In the genomic region with DNA sequence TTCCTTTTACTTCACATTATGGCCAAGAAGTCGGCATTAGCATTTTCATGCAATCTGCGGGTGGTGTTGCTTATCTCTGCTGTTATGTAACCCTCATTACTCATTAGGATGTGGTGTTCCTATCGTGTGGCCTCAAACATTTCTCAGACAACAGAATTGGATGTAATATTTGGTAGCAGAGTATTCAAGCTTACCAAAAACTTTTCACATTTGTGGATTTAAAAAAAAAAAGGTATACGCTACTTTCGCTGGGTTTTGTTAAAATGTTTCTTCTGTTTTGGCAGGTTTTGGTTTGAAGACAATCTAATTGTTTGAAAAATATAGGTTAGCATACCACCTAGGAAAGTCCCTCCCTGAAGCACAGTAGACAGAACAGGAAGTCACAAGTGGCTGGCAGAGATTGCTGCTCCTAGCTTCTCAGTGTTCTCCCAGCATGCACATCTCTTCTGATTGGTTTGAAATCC, we compare ENCODE assay signal across 10 cellular contexts.
A peak's percentile ranks its signal among the peaks of the same experiment; 100 is the strongest.
DNase-seq lines count a peak whose midpoint lies in the region; ATAC-seq and TF ChIP-seq lines count a peak whose summit lies in the region.
"Had no signal": no experiment of that assay in that cellular context is flagged by ENCODE, and none has a peak within 500 bp of the region (broad histone marks: within the 10 kb centered on the region; RNA-seq: fewer than 3 reads in every experiment).

No MANE protein-coding gene starts in this region.

- peak overlapping the region; percentile 13 to 82 (median 46) for H3K4me3 Mint-ChIP-seq in naive thymus-derived CD8-positive, alpha-beta T cell

- no peaks in the 10 kb centered on the region for H3K36me3 Mint-ChIP-seq in naive thymus-derived CD8-positive, alpha-beta T cell

- H3K36me3 ChIP-seq in tibial artery, result no peaks in the 10 kb centered on the region
- no peaks in the 10 kb centered on the region for H3K36me3 ChIP-seq in stomach
- H3K36me3 ChIP-seq: thoracic aorta had no signal

- H3K27ac Mint-ChIP-seq in naive thymus-derived CD8-positive, alpha-beta T cell, result peak overlapping the region; percentile 47 to 94 (median 84)

- TF ChIP-seq EP300 in stomach (IDR thresholded peaks at IDR 0.05), result no peak

- peak; percentile 84 for ATAC-seq in GM18909 (IDR thresholded peaks at IDR 0.05; ENCODE audit: poor library complexity, unreplicated experiment)
- ATAC-seq in HG03457 (IDR thresholded peaks at IDR 0.05; ENCODE audit: unreplicated experiment), result peak; percentile 87
- peak; percentile 97 to 99 for ATAC-seq in naive thymus-derived CD8-positive, alpha-beta T cell
- ATAC-seq in GM18873 (IDR thresholded peaks at IDR 0.05; ENCODE audit: low FRiP score, unreplicated experiment), result no peak

- intact Hi-C loops in tibial artery (cut with DNase I; ENCODE audit: low total_unique reads) (no loop called here), stomach (cut with DNase I; ENCODE audit: low total_unique reads) (no loop called here), head of caudate nucleus (cut with DNase I) (no loop called here)

- H3K4me3 ChIP-seq in tibial artery (no peak overlapping the region), stomach (no peak overlapping the region)
- H3K4me3 ChIP-seq: dorsolateral prefrontal cortex, thoracic aorta had no signal

- 33 to 45% (median 38%) methylated on average over 5 of the region's 5 CpGs for WGBS in stomach, 5 donors

- peak; percentile 11 for DNase-seq in activated T-cell treated with anti-CD3 and anti-CD28 coated beads for 4 hours
- peak in 8 of 10 donors; percentile 6 to 60 (median 32) for DNase-seq in naive thymus-derived CD8-positive, alpha-beta T cell
- DNase-seq in tibial artery, result no peak
- no peak for DNase-seq in stomach
- no peak for DNase-seq in head of caudate nucleus
- DNase-seq: dorsolateral prefrontal cortex had no signal

- peaks cover 19 to 45% (median 24%) of the 10 kb centered on the region in 4 donors for H3K4me1 Mint-ChIP-seq in naive thymus-derived CD8-positive, alpha-beta T cell

- H3K9me3 ChIP-seq in tibial artery (no peaks in the 10 kb centered on the region), stomach (peaks cover 0 to 3% (median 0%) of the 10 kb centered on the region in 4 donors)
- H3K9me3 ChIP-seq: thoracic aorta had no signal

- no peaks in the 10 kb centered on the region for H3K9me3 Mint-ChIP-seq in naive thymus-derived CD8-positive, alpha-beta T cell

- POLR2A ChIA-PET in naive thymus-derived CD8-positive, alpha-beta T cell (lab: Charles Lee), result interaction anchor here (0.8 to 1.7 kb wide), 5 partner anchors 8 to 149 kb away, joined by 3 to 4 read pairs (median 3); partner anchors contain the start of gene GATA3

- peaks cover 0 to 6% (median under 1%) of the 10 kb centered on the region in 5 donors for H3K27me3 Mint-ChIP-seq in naive thymus-derived CD8-positive, alpha-beta T cell

- H3K27me3 ChIP-seq in tibial artery (no peaks in the 10 kb centered on the region), stomach (peaks cover 0 to under 1% (median 0%) of the 10 kb centered on the region in 3 donors)

- TF ChIP-seq CTCF in tibial artery (IDR thresholded peaks at IDR 0.05) (no peak), stomach (IDR thresholded peaks at IDR 0.05) (no peak)

- H3K4me1 ChIP-seq in tibial artery (no peaks in the 10 kb centered on the region), stomach (peaks cover 0 to 6% (median 0%) of the 10 kb centered on the region in 4 donors)

- no peak overlapping the region for H3K27ac ChIP-seq in tibial artery
- no peak overlapping the region for H3K27ac ChIP-seq in stomach
- H3K27ac ChIP-seq: dorsolateral prefrontal cortex, thoracic aorta had no signal

- no peak for TF ChIP-seq POLR2A in stomach (IDR thresholded peaks at IDR 0.05)

Comparison
In these comparisons a context has a peak if more than half of its experiments do, and no peak if none do; other contexts are left out.
1. DNase-seq: peak in activated T-cell treated with anti-CD3 and anti-CD28 coated beads for 4 hours (single experiment) and naive thymus-derived CD8-positive, alpha-beta T cell (8 of 10); none in tibial artery (0 of 2), stomach (single experiment) and head of caudate nucleus (0 of 42).